Comparison of ENCODE assay signal across 31 cellular contexts in genomic region chr17:17902877-17903276, GRCh38.
"Had no signal": no experiment of that assay in that cellular context is flagged by ENCODE, and none has a peak within 500 bp of the region (broad histone marks: within the 10 kb centered on the region; RNA-seq: fewer than 3 reads in every experiment).

No MANE protein-coding gene starts in this region.

- H3K27me3 ChIP-seq: esophagus squamous epithelium, left lung, uterus had no signal

- ATAC-seq: activated CD4-positive, CD25-positive, alpha-beta regulatory T cell treated with anti-CD3 and anti-CD28 coated beads, Interleukin-2, amount 50 U/mL, for 24 hours; activated naive CD8-positive, alpha-beta T cell treated with anti-CD3 and anti-CD28 coated beads, Interleukin-2, amount 50 U/mL, for 24 hours; left lung; lower lobe of right lung; sciatic nerve; stimulated activated memory B cell treated with anti-CD40 and anti-IgM and Interleukin-4, amounts not matched to agents 10 μg/mL and 1 μg/mL and 100 μg/mL, for 72 hours; stimulated activated naive CD8-positive, alpha-beta T cell treated with anti-CD3 and anti-CD28 coated beads, Interleukin-15, amount 100 ng/mL, for 72 hours had no signal

- H3K36me3 ChIP-seq: uterus had no signal

- FAIRE-seq: colon, endometrium, TTC549 had no signal

- DNase-seq: activated CD4-positive, alpha-beta T cell treated with anti-CD3 and anti-CD28 coated beads for 48 hours; activated CD4-positive, alpha-beta T cell treated with anti-CD3 and anti-CD28 coated beads, Interleukin-2, amount 50 U/mL, for 48 hours; activated CD8-positive, alpha-beta memory T cell treated with anti-CD3 and anti-CD28 coated beads, Interleukin-2, amount 50 U/mL, for 4 hours; activated gamma-delta T cell treated with Interleukin-2 at 50 U/mL for 16 hours; activated naive CD8-positive, alpha-beta T cell treated with anti-CD3 and anti-CD28 coated beads, Interleukin-2, amount 50 U/mL, for 24 hours; activated T-cell treated with anti-CD3 and anti-CD28 coated beads, Interleukin-2, amount 50 U/mL, for 1 hour; amygdala; central memory CD4-positive, alpha-beta T cell; dermis blood vessel endothelial cell; effector CD4-positive, alpha-beta T cell; esophagus squamous epithelium; foreskin melanocyte; left lung; lower lobe of right lung; mesendoderm; retina; stimulated activated CD4-positive, alpha-beta T cell treated with anti-CD3 and anti-CD28 coated beads, Interleukin-1b, Interleukin-23, amount 100 ng/mL, for 48 hours; stimulated activated CD4-positive, alpha-beta T cell treated with anti-CD3 and anti-CD28 coated beads, Interleukin-4, amount 100 ng/mL, for 4 hours; stimulated activated CD8-positive, alpha-beta memory T cell treated with anti-CD3 and anti-CD28 coated beads, Interleukin-4, amount 100 ng/mL, for 48 hours; stimulated activated naive CD8-positive, alpha-beta T cell treated with anti-CD3 and anti-CD28 coated beads, Interleukin-15, amount 100 ng/mL, for 72 hours; substantia nigra; uterus; WERI-Rb-1 had no signal

- H3K27ac ChIP-seq: epithelial cell of prostate, esophagus squamous epithelium, left lung, lower lobe of right lung, uterus, WERI-Rb-1 had no signal

- H3K9me3 ChIP-seq: esophagus squamous epithelium, left lung, lower lobe of right lung, uterus had no signal

- H3K4me3 ChIP-seq: esophagus squamous epithelium, left lung, lower lobe of right lung, smooth muscle cell, uterus had no signal
